In the genomic region with DNA sequence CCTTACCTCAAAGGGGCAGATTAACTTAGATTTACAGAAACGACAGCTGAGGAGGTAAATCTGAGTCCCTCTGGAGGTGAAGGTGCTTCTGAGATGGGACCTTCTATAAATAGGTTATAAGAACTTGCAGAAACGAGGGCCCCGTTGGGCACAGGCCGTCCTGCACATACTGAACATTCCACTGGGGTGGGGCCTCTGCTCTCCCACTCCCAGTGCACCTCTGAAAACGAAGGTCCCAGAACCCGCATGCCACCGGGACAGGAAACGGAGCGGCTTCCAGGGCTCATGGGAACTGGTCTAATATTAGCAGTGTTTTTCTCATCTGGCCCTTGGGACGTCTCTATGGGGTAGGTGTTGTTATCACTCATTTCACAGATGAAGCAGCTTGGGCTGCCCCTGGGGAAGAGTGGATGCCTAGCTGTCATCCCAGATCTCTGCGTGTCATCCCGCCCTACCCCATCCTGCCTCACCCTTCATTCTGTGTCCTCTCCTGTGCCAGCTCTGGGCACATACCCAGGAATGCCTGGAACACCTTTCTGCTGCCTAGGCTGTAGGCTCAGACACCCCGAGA, we compare ENCODE assay signal across 25 cellular contexts. TPM values are rescaled to one million over a fixed set of nuclear protein-coding genes. Genes with fewer than 3 reads are reported as not detected.
DNase-seq lines count a peak whose midpoint lies in the region; ATAC-seq and TF ChIP-seq lines count a peak whose summit lies in the region.
"Had no signal": no experiment of that assay in that cellular context is flagged by ENCODE, and none has a peak within 500 bp of the region (broad histone marks: within the 10 kb centered on the region; RNA-seq: fewer than 3 reads in every experiment).

No MANE protein-coding gene starts in this region.

- H3K14ac ChIP-seq in trophoblast cell (ENCODE audit: low read length), result no peak overlapping the region

- H3K79me2 ChIP-seq in trophoblast cell (ENCODE audit: control insufficient read depth, insufficient read depth, low read length, poor library complexity), result no peaks in the 10 kb centered on the region

- H3K9me3 Mint-ChIP-seq in T-cell, result no peaks in the 10 kb centered on the region
- H3K9me3 Mint-ChIP-seq: activated CD4-positive, alpha-beta T cell treated with anti-CD3 and anti-CD28 coated beads, Interleukin-2, amount 10 ng/mL, durations not matched to agents 7 days and 5 days; activated naive CD8-positive, alpha-beta T cell treated with anti-CD3 and anti-CD28 coated beads for 36 hours; activated T-helper 17 cell treated with anti-CD3 and anti-CD28 coated beads, Interleukin-2, amount 50 U/mL, for 72 hours; CD4-positive, alpha-beta memory T cell; stimulated activated naive B cell treated with anti-CD40 and anti-IgM and Interleukin-4, amounts not matched to agents 10 μg/mL and 1 μg/mL and 100 μg/mL, for 72 hours had no signal

- POLR2A ChIA-PET in T-cell (lab: Charles Lee), result no interaction called here

- H3K27ac ChIP-seq in cardiac muscle cell (peak overlapping the region; percentile 28), lung (ENCODE audit: low read depth in 1 of 2, low read length in 1 of 2) (peak overlapping the region; percentile 48 to 94), upper lobe of right lung (peak overlapping the region; percentile 47), trophoblast cell (ENCODE audit: low read depth, low read length) (no peak overlapping the region)
- H3K27ac ChIP-seq: body of pancreas, KMS-11, prostate gland, testis, WERI-Rb-1 had no signal

- H3K4me3 Mint-ChIP-seq in T-helper 17 cell, result peak overlapping the region; percentile 45
- H3K4me3 Mint-ChIP-seq in T-cell, result no peak overlapping the region
- H3K4me3 Mint-ChIP-seq: activated CD4-positive, alpha-beta T cell treated with anti-CD3 and anti-CD28 coated beads, Interleukin-2, amount 10 ng/mL, durations not matched to agents 7 days and 5 days; activated naive CD8-positive, alpha-beta T cell treated with anti-CD3 and anti-CD28 coated beads for 36 hours; activated T-helper 17 cell treated with anti-CD3 and anti-CD28 coated beads, Interleukin-2, amount 50 U/mL, for 72 hours; CD4-positive, alpha-beta memory T cell; stimulated activated naive B cell treated with anti-CD40 and anti-IgM and Interleukin-4, amounts not matched to agents 10 μg/mL and 1 μg/mL and 100 μg/mL, for 72 hours had no signal

- no peak overlapping the region for H3K23ac ChIP-seq in trophoblast cell (ENCODE audit: low read length)

- ATAC-seq in T-helper 17 cell (no peak), lung (ENCODE audit: insufficient read depth, low FRiP score) (no peak), upper lobe of right lung (peak; percentile 91), GM18868 (IDR thresholded peaks at IDR 0.05; ENCODE audit: unreplicated experiment) (no peak), T-cell (replicated peaks in 1 of 4) (no peak)
- ATAC-seq: activated T-helper 17 cell treated with anti-CD3 and anti-CD28 coated beads, Interleukin-2, amount 50 U/mL, for 72 hours; body of pancreas; stimulated activated naive B cell treated with anti-CD40 and anti-IgM and Interleukin-4, amounts not matched to agents 10 μg/mL and 1 μg/mL and 100 μg/mL, for 72 hours had no signal

- no peak overlapping the region for H2AFZ ChIP-seq in trophoblast cell (ENCODE audit: insufficient read depth, low read length, poor library complexity)

- no peak overlapping the region for H2BK12ac ChIP-seq in trophoblast cell (ENCODE audit: low read length)

- DNase-seq in T-helper 17 cell (no peak), cardiac muscle cell (ENCODE audit: low read depth in 1 of 2, low spot score in 1 of 2) (peak in 1 of 2 donors; percentile 49), lung (ENCODE audit: low spot score) (no peak), upper lobe of right lung (peak; percentile 72), T-cell (no peak), trophoblast cell (no peak)
- DNase-seq: activated CD4-positive, alpha-beta T cell treated with anti-CD3 and anti-CD28 coated beads, Interleukin-2, amount 10 ng/mL, durations not matched to agents 7 days and 5 days; activated naive CD8-positive, alpha-beta T cell treated with anti-CD3 and anti-CD28 coated beads for 36 hours; body of pancreas; CD4-positive, alpha-beta memory T cell; cortex of kidney; GDM1; glutamatergic neuron; NCI-H187; NCI-H2227 treated with DMSO at 0.1 percent for 48 hours; NCI-H82; small intestine; stimulated activated naive B cell treated with anti-CD40 and anti-IgM and Interleukin-4, amounts not matched to agents 10 μg/mL and 1 μg/mL and 100 μg/mL, for 72 hours; testis; WERI-Rb-1 had no signal

- no peak for TF ChIP-seq CTCF in cardiac muscle cell (IDR thresholded peaks at IDR 0.05; ENCODE audit: low read depth, low read length)
- no peak for TF ChIP-seq CTCF in lung (IDR thresholded peaks at IDR 0.05; ENCODE audit: control extremely low read depth, extremely low read depth)
- no peak for TF ChIP-seq CTCF in upper lobe of right lung (IDR thresholded peaks at IDR 0.05)

- H3K4me1 Mint-ChIP-seq in T-helper 17 cell (no peaks in the 10 kb centered on the region), T-cell (no peaks in the 10 kb centered on the region)
- H3K4me1 Mint-ChIP-seq: activated CD4-positive, alpha-beta T cell treated with anti-CD3 and anti-CD28 coated beads, Interleukin-2, amount 10 ng/mL, durations not matched to agents 7 days and 5 days; activated naive CD8-positive, alpha-beta T cell treated with anti-CD3 and anti-CD28 coated beads for 36 hours; activated T-helper 17 cell treated with anti-CD3 and anti-CD28 coated beads, Interleukin-2, amount 50 U/mL, for 72 hours; CD4-positive, alpha-beta memory T cell; stimulated activated naive B cell treated with anti-CD40 and anti-IgM and Interleukin-4, amounts not matched to agents 10 μg/mL and 1 μg/mL and 100 μg/mL, for 72 hours had no signal

- no peaks in the 10 kb centered on the region for H3K9me3 ChIP-seq in T-helper 17 cell (ENCODE audit: control insufficient read depth, low read length, poor library complexity, severe bottlenecking)
- no peaks in the 10 kb centered on the region for H3K9me3 ChIP-seq in cardiac muscle cell (ENCODE audit: low read depth)
- no peaks in the 10 kb centered on the region for H3K9me3 ChIP-seq in lung (ENCODE audit: control insufficient read depth in 2 of 2, insufficient read depth in 1 of 2, low read length in 1 of 2)
- H3K9me3 ChIP-seq in upper lobe of right lung, result no peaks in the 10 kb centered on the region
- no peaks in the 10 kb centered on the region for H3K9me3 ChIP-seq in trophoblast cell (ENCODE audit: insufficient read depth, low read depth, low read length)
- H3K9me3 ChIP-seq: body of pancreas, prostate gland, testis had no signal

- H3K4ac ChIP-seq in trophoblast cell (ENCODE audit: low read depth, low read length), result no peak overlapping the region

- no peak overlapping the region for H4K12ac ChIP-seq in trophoblast cell (ENCODE audit: low read depth, low read length)

- CTCF ChIA-PET in T-cell (lab: Charles Lee), result interaction anchor here in 1 of 2 donors (0.5 kb wide), 1 partner anchor 324 kb away, joined by 5 read pairs; no protein-coding TSS in a partner anchor

- no peak overlapping the region for H4K8ac ChIP-seq in trophoblast cell (ENCODE audit: low read depth, low read length)

- no peak overlapping the region for H2AK5ac ChIP-seq in trophoblast cell (ENCODE audit: low read length)

- 59 to 78% methylated on average over 13 of the region's 13 CpGs for whole genome bisulfite sequencing in lung, 2 donors
- no CpG with 5 or more reads among the region's 13 CpGs for WGBS in trophoblast cell (ENCODE audit: extremely low coverage, insufficient coverage, insufficient read length)

- no peak overlapping the region for H4K91ac ChIP-seq in trophoblast cell (ENCODE audit: low read depth, low read length)

- H3K79me1 ChIP-seq in trophoblast cell (ENCODE audit: low read length), result no peaks in the 10 kb centered on the region

- H2BK120ac ChIP-seq in trophoblast cell (ENCODE audit: insufficient read depth, low read length, poor library complexity), result no peak overlapping the region

- H3K27me3 ChIP-seq in cardiac muscle cell (no peaks in the 10 kb centered on the region), lung (ENCODE audit: control insufficient read depth, insufficient read depth) (no peaks in the 10 kb centered on the region), upper lobe of right lung (no peaks in the 10 kb centered on the region), trophoblast cell (ENCODE audit: insufficient read depth, low read length) (no peaks in the 10 kb centered on the region)
- H3K27me3 ChIP-seq: body of pancreas, testis had no signal

- H3K36me3 ChIP-seq in cardiac muscle cell (no peaks in the 10 kb centered on the region), lung (ENCODE audit: control insufficient read depth in 2 of 2, insufficient read depth in 2 of 2, low read length in 2 of 2) (no peaks in the 10 kb centered on the region), upper lobe of right lung (no peaks in the 10 kb centered on the region), trophoblast cell (ENCODE audit: control insufficient read depth in 1 of 2, insufficient read depth in 2 of 2, low read length in 2 of 2) (no peaks in the 10 kb centered on the region)
- H3K36me3 ChIP-seq: prostate gland, WERI-Rb-1 had no signal

- no peak overlapping the region for H3K9ac ChIP-seq in trophoblast cell (ENCODE audit: low read length)
- H3K9ac ChIP-seq: KMS-11 had no signal

- H3K36me3 Mint-ChIP-seq in T-helper 17 cell (ENCODE audit: low read depth), result no peaks in the 10 kb centered on the region
- no peaks in the 10 kb centered on the region for H3K36me3 Mint-ChIP-seq in T-cell
- H3K36me3 Mint-ChIP-seq: activated naive CD8-positive, alpha-beta T cell treated with anti-CD3 and anti-CD28 coated beads for 36 hours; CD4-positive, alpha-beta memory T cell; stimulated activated naive B cell treated with anti-CD40 and anti-IgM and Interleukin-4, amounts not matched to agents 10 μg/mL and 1 μg/mL and 100 μg/mL, for 72 hours had no signal

- H3K4me2 ChIP-seq in trophoblast cell (ENCODE audit: low read length), result no peak overlapping the region
- H3K4me2 ChIP-seq: KMS-11 had no signal

- H3K27ac Mint-ChIP-seq in T-helper 17 cell (no peak overlapping the region), T-cell (no peak overlapping the region)
- H3K27ac Mint-ChIP-seq: activated CD4-positive, alpha-beta T cell treated with anti-CD3 and anti-CD28 coated beads, Interleukin-2, amount 10 ng/mL, durations not matched to agents 7 days and 5 days; activated naive CD8-positive, alpha-beta T cell treated with anti-CD3 and anti-CD28 coated beads for 36 hours; activated T-helper 17 cell treated with anti-CD3 and anti-CD28 coated beads, Interleukin-2, amount 50 U/mL, for 72 hours; stimulated activated naive B cell treated with anti-CD40 and anti-IgM and Interleukin-4, amounts not matched to agents 10 μg/mL and 1 μg/mL and 100 μg/mL, for 72 hours had no signal

- no peaks in the 10 kb centered on the region for H3K27me3 Mint-ChIP-seq in T-helper 17 cell
- H3K27me3 Mint-ChIP-seq in T-cell, result peaks cover 0 to 4% of the 10 kb centered on the region in 2 donors
- H3K27me3 Mint-ChIP-seq: activated naive CD8-positive, alpha-beta T cell treated with anti-CD3 and anti-CD28 coated beads for 36 hours; activated T-helper 17 cell treated with anti-CD3 and anti-CD28 coated beads, Interleukin-2, amount 50 U/mL, for 72 hours; stimulated activated naive B cell treated with anti-CD40 and anti-IgM and Interleukin-4, amounts not matched to agents 10 μg/mL and 1 μg/mL and 100 μg/mL, for 72 hours had no signal

- H2BK5ac ChIP-seq in trophoblast cell (ENCODE audit: low read depth, low read length, poor library complexity), result no peak overlapping the region

- no peak overlapping the region for H3K4me3 ChIP-seq in cardiac muscle cell
- H3K4me3 ChIP-seq in lung, result no peak overlapping the region
- no peak overlapping the region for H3K4me3 ChIP-seq in upper lobe of right lung
- no peak overlapping the region for H3K4me3 ChIP-seq in trophoblast cell (ENCODE audit: low read depth, low read length)
- H3K4me3 ChIP-seq: body of pancreas, prostate gland, testis had no signal

- no peak overlapping the region for H3K18ac ChIP-seq in trophoblast cell (ENCODE audit: low read length)

- H3K4me1 ChIP-seq in cardiac muscle cell (ENCODE audit: low read depth) (peaks cover 12% of the 10 kb centered on the region), lung (ENCODE audit: control insufficient read depth in 2 of 2, insufficient read depth in 2 of 2, low read length in 2 of 2) (peaks cover 0 to 3% of the 10 kb centered on the region in 2 donors), upper lobe of right lung (no peaks in the 10 kb centered on the region), trophoblast cell (ENCODE audit: control insufficient read depth in 1 of 2, insufficient read depth in 2 of 2, low read length in 2 of 2) (no peaks in the 10 kb centered on the region)
- H3K4me1 ChIP-seq: body of pancreas, prostate gland, testis had no signal

- intact Hi-C loops in upper lobe of right lung (cut with DNase I), result no loop called here

RNA-seq across cellular contexts. Expression of a gene that starts 19.6 kb away (rescaled TPM):
- total RNA-seq in T-helper 17 cell (not detected), cardiac muscle cell (0.25 and 0.30 TPM in 2 replicates), lung (under 1 TPM in 1 of 2 donors, not detected in 1; 0.21 TPM), upper lobe of right lung (not detected), T-cell (not detected)
- polyA plus RNA-seq in cardiac muscle cell (not detected in 2 replicates), lung (not detected)
- not detected in 2 replicates for polyA plus RNA-seq in trophoblast cell (2013)
- total RNA-seq: activated CD4-positive, alpha-beta T cell treated with anti-CD3 and anti-CD28 coated beads, Interleukin-2, amount 10 ng/mL, durations not matched to agents 7 days and 5 days; activated naive CD8-positive, alpha-beta T cell treated with anti-CD3 and anti-CD28 coated beads for 36 hours; activated T-helper 17 cell treated with anti-CD3 and anti-CD28 coated beads, Interleukin-2, amount 50 U/mL, for 72 hours; CD4-positive, alpha-beta memory T cell; T-helper 2 cell treated with Interferon-gamma antibody and Interleukin-4, amounts not matched to agents 100 ng/mL and 5 ng/mL, for 36 hours had no signal
- polyA plus RNA-seq: CD4-positive, alpha-beta memory T cell; small intestine had no signal

RNA-seq across cellular contexts. Expression of a gene that starts 24.2 kb away (rescaled TPM):
- total RNA-seq in T-helper 17 cell (1 to 10 TPM in 1 of 2 donors, under 1 TPM in 1; 0.35 to 1.2 TPM), cardiac muscle cell (16.8 and 18.7 TPM in 2 replicates), lung (10 to 100 TPM in 1 of 2 donors, 1 to 10 TPM in 1; 5.7 to 16.1 TPM), upper lobe of right lung (3.8 TPM), T-cell (1 to 10 TPM in 4 of 5 donors, under 1 TPM in 1; 0.84 to 4.4 (median 1.5) TPM)
- polyA plus RNA-seq in cardiac muscle cell (48.1 and 61.4 TPM in 2 replicates), lung (1 to 10 TPM; 4.1 to 8.3 TPM)
- polyA plus RNA-seq in trophoblast cell (2013), result 4.4 and 4.7 TPM in 2 replicates

RNA-seq across cellular contexts. Expression of a gene that starts 24.9 kb away (rescaled TPM):
- total RNA-seq in T-helper 17 cell (not detected), cardiac muscle cell (2.1 and 3.8 TPM in 2 replicates), lung (1 to 10 TPM in 1 of 2 donors, under 1 TPM in 1; 0.63 to 2.3 TPM), upper lobe of right lung (2.3 TPM), T-cell (under 1 TPM in 1 of 5 donors, not detected in 4; 0.18 TPM)
- polyA plus RNA-seq in cardiac muscle cell (2.1 and 5.3 TPM in 2 replicates), lung (under 1 TPM; 0.30 to 0.91 TPM)
- polyA plus RNA-seq in trophoblast cell (2013), result 0.01 TPM in 1 of 2 replicates, not detected in the other
- total RNA-seq: activated CD4-positive, alpha-beta T cell treated with anti-CD3 and anti-CD28 coated beads, Interleukin-2, amount 10 ng/mL, durations not matched to agents 7 days and 5 days; activated naive CD8-positive, alpha-beta T cell treated with anti-CD3 and anti-CD28 coated beads for 36 hours; activated T-helper 17 cell treated with anti-CD3 and anti-CD28 coated beads, Interleukin-2, amount 50 U/mL, for 72 hours; CD4-positive, alpha-beta memory T cell; T-helper 2 cell treated with Interferon-gamma antibody and Interleukin-4, amounts not matched to agents 100 ng/mL and 5 ng/mL, for 36 hours had no signal
- polyA plus RNA-seq: CD4-positive, alpha-beta memory T cell had no signal

RNA-seq across cellular contexts. Expression of a gene that starts 31.4 kb away (rescaled TPM):
- 10 to 100 TPM; 23.3 to 26.2 TPM for total RNA-seq in T-helper 17 cell
- total RNA-seq in cardiac muscle cell, result 19.7 and 24.9 TPM in 2 replicates
- 15.8 and 20.1 TPM in 2 replicates for polyA plus RNA-seq in cardiac muscle cell
- 10 to 100 TPM; 15.0 to 22.4 TPM for total RNA-seq in lung
- 10 to 100 TPM; 12.3 to 14.6 TPM for polyA plus RNA-seq in lung
- 28.3 TPM for total RNA-seq in upper lobe of right lung
- total RNA-seq in T-cell, result 10 to 100 TPM in 4 of 5 donors, 1 to 10 TPM in 1; 9.0 to 23.1 (median 11.0) TPM
- 15.6 and 16.1 TPM in 2 replicates for polyA plus RNA-seq in trophoblast cell (2013)

RNA-seq across cellular contexts. Expression of a gene that starts 36.5 kb away (rescaled TPM):
- total RNA-seq in T-helper 17 cell, result not detected
- not detected in 2 replicates for total RNA-seq in cardiac muscle cell
- not detected in 2 replicates for polyA plus RNA-seq in cardiac muscle cell
- 1 to 10 TPM in 1 of 2 donors, not detected in 1; 3.1 TPM for total RNA-seq in lung
- polyA plus RNA-seq in lung, result 1 to 10 TPM; 1.2 to 3.0 TPM
- 0.98 TPM for total RNA-seq in upper lobe of right lung
- under 1 TPM in 1 of 5 donors, not detected in 4; 0.35 TPM for total RNA-seq in T-cell
- polyA plus RNA-seq in trophoblast cell (2013), result 0.25 and 0.39 TPM in 2 replicates
- total RNA-seq: activated naive CD8-positive, alpha-beta T cell treated with anti-CD3 and anti-CD28 coated beads for 36 hours; activated T-helper 17 cell treated with anti-CD3 and anti-CD28 coated beads, Interleukin-2, amount 50 U/mL, for 72 hours; body of pancreas; CD4-positive, alpha-beta memory T cell had no signal
- polyA plus RNA-seq: CD4-positive, alpha-beta memory T cell had no signal
